ENCODE assay signal across 1 cellular context in the genomic region with DNA sequence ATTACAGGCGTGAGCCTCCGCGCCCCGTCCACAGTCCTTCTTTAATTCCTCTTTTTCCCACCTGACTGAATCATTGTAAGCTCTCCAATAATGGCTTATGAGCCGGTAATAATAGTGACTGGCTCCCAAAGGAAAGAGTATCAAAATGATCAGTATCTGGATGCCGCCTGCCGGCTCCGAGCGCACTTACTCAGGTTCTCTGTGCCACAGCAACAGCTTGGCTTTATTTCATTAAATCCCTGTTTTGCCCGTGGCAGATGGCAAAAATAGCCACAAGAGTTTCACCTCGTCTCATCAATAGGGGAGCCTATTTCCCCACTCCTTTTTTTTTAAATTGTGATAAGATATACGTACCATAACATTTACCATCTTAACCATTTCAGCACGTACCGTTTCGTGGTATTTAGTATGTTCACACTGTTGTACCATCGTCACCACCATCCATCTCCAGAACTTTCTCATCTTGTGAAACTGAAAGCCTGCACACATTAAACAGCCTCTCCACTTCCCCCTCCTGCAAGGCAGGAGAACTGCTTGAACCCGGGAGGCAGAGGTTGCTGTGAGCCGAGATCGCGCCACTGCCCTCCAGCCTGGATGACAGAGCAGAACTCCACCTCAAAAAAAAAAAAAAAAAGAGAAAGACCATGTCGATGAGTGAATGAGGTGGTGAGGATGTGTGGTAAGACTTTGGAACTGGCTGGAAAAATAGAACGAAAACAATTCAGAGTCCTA.
TF ChIP-seq lines count a peak whose summit lies in the region.

No MANE protein-coding gene starts in this region.

TF ChIP-seq in K562, 482 proteins besides CTCF, POLR2A, EP300 and RAD21:
- TF ChIP-seq NCOA2 (IDR thresholded peaks at IDR 0.05; ENCODE audit: partially characterized antibody in 2 of 2): no peak
- no peak for TF ChIP-seq SIN3B (IDR thresholded peaks at IDR 0.05; ENCODE audit: low read depth)
- 0 out of 2 replicates have a peak, but pooled peaks have one; percentile 14 for TF ChIP-seq ZEB2 (IDR thresholded peaks at IDR 0.05)
- TF ChIP-seq, protein P1, sequence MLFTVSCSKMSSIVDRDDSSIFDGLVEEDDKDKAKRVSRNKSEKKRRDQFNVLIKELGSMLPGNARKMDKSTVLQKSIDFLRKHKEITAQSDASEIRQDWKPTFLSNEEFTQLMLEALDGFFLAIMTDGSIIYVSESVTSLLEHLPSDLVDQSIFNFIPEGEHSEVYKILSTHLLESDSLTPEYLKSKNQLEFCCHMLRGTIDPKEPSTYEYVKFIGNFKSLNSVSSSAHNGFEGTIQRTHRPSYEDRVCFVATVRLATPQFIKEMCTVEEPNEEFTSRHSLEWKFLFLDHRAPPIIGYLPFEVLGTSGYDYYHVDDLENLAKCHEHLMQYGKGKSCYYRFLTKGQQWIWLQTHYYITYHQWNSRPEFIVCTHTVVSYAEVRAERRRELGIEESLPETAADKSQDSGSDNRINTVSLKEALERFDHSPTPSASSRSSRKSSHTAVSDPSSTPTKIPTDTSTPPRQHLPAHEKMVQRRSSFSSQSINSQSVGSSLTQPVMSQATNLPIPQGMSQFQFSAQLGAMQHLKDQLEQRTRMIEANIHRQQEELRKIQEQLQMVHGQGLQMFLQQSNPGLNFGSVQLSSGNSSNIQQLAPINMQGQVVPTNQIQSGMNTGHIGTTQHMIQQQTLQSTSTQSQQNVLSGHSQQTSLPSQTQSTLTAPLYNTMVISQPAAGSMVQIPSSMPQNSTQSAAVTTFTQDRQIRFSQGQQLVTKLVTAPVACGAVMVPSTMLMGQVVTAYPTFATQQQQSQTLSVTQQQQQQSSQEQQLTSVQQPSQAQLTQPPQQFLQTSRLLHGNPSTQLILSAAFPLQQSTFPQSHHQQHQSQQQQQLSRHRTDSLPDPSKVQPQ (CRISPR knock-in tag; IDR thresholded peaks at IDR 0.05; ENCODE audit: borderline replicate concordance): no peak
- TF ChIP-seq ZNF184 (CRISPR knock-in tag; IDR thresholded peaks at IDR 0.05): no peak
- TF ChIP-seq, protein P2, sequence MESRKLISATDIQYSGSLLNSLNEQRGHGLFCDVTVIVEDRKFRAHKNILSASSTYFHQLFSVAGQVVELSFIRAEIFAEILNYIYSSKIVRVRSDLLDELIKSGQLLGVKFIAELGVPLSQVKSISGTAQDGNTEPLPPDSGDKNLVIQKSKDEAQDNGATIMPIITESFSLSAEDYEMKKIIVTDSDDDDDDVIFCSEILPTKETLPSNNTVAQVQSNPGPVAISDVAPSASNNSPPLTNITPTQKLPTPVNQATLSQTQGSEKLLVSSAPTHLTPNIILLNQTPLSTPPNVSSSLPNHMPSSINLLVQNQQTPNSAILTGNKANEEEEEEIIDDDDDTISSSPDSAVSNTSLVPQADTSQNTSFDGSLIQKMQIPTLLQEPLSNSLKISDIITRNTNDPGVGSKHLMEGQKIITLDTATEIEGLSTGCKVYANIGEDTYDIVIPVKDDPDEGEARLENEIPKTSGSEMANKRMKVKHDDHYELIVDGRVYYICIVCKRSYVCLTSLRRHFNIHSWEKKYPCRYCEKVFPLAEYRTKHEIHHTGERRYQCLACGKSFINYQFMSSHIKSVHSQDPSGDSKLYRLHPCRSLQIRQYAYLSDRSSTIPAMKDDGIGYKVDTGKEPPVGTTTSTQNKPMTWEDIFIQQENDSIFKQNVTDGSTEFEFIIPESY (CRISPR knock-in tag; IDR thresholded peaks at IDR 0.05): peak; percentile 51; the same call in 1 of the 2 replicates
- TF ChIP-seq SREBF1 (IDR thresholded peaks at IDR 0.05; ENCODE audit: borderline replicate concordance, low read depth, low read length): no peak
- TF ChIP-seq, protein P3, sequence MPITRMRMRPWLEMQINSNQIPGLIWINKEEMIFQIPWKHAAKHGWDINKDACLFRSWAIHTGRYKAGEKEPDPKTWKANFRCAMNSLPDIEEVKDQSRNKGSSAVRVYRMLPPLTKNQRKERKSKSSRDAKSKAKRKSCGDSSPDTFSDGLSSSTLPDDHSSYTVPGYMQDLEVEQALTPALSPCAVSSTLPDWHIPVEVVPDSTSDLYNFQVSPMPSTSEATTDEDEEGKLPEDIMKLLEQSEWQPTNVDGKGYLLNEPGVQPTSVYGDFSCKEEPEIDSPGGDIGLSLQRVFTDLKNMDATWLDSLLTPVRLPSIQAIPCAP (CRISPR knock-in tag; IDR thresholded peaks at IDR 0.05; ENCODE audit: borderline replicate concordance): no peak
- TF ChIP-seq L3MBTL2 (IDR thresholded peaks at IDR 0.05): no peak
- no peak for TF ChIP-seq TAF9B (IDR thresholded peaks at IDR 0.05; ENCODE audit: partially characterized antibody)
- TF ChIP-seq MAZ (CRISPR knock-in tag; conservative IDR thresholded peaks at IDR 0.05 in 1 of 2, IDR thresholded peaks at IDR 0.05 in 1 of 2): 0 out of 4 replicates have a peak, but pooled peaks of 1 of the 2 experiments have one; percentile 21
- 0 out of 4 replicates have a peak, but pooled peaks have one; percentile 13 to 16 for TF ChIP-seq NRF1 (conservative IDR thresholded peaks at IDR 0.05 in 1 of 2, IDR thresholded peaks at IDR 0.05 in 1 of 2)
- peak; percentile 41; the same call in 1 of the 2 replicates for TF ChIP-seq MAFG (tag; conservative IDR thresholded peaks at IDR 0.05)
- peak; percentile 44 for TF ChIP-seq NFE2 (IDR thresholded peaks at IDR 0.05; ENCODE audit: low read depth)
- no peak for TF ChIP-seq MCM5 (IDR thresholded peaks at IDR 0.05; ENCODE audit: low read depth)
- TF ChIP-seq MEIS2 (IDR thresholded peaks at IDR 0.05; ENCODE audit: partially characterized antibody): peak; percentile 37
- peak; percentile 46; the same call in 1 of the 2 replicates for TF ChIP-seq SPI1 (IDR thresholded peaks at IDR 0.05; ENCODE audit: borderline replicate concordance, low read depth, low read length)
- TF ChIP-seq ZNF316 (IDR thresholded peaks at IDR 0.05): peak; percentile 4; the same call in 1 of the 2 replicates
- no peak for TF ChIP-seq FOXK2 (conservative IDR thresholded peaks at IDR 0.05 in 1 of 2, IDR thresholded peaks at IDR 0.05 in 1 of 2; ENCODE audit: low read depth in 2 of 2)
- 0 out of 2 replicates have a peak, but pooled peaks have one; percentile 11 for TF ChIP-seq EP400 (IDR thresholded peaks at IDR 0.05)
- TF ChIP-seq ZNF384 (IDR thresholded peaks at IDR 0.05; ENCODE audit: low read depth, low read length): peak; percentile 90
- no peak for TF ChIP-seq C11orf30 (IDR thresholded peaks at IDR 0.05; ENCODE audit: low read depth)
- TF ChIP-seq, protein P4, sequence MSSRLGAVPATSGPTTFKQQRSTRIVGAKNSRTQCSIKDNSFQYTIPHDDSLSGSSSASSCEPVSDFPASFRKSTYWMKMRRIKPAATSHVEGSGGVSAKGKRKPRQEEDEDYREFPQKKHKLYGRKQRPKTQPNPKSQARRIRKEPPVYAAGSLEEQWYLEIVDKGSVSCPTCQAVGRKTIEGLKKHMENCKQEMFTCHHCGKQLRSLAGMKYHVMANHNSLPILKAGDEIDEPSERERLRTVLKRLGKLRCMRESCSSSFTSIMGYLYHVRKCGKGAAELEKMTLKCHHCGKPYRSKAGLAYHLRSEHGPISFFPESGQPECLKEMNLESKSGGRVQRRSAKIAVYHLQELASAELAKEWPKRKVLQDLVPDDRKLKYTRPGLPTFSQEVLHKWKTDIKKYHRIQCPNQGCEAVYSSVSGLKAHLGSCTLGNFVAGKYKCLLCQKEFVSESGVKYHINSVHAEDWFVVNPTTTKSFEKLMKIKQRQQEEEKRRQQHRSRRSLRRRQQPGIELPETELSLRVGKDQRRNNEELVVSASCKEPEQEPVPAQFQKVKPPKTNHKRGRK (tag; IDR thresholded peaks at IDR 0.05): 0 out of 2 replicates have a peak, but pooled peaks have one; percentile 31
- TF ChIP-seq FOXA1 (IDR thresholded peaks at IDR 0.05; ENCODE audit: borderline replicate concordance): no peak
- TF ChIP-seq PCBP1 (IDR thresholded peaks at IDR 0.05; ENCODE audit: low read depth, low read length, poor library complexity, severe bottlenecking): no peak
- TF ChIP-seq TOE1 (IDR thresholded peaks at IDR 0.05; ENCODE audit: borderline replicate concordance): no peak
- no peak for TF ChIP-seq TOE1 (CRISPR knock-in tag; IDR thresholded peaks at IDR 0.05; ENCODE audit: borderline replicate concordance, low read depth)
- TF ChIP-seq FOSL1 (tag; conservative IDR thresholded peaks at IDR 0.05): no peak
